ENCODE assay signal across 25 cellular contexts in the genomic region with DNA sequence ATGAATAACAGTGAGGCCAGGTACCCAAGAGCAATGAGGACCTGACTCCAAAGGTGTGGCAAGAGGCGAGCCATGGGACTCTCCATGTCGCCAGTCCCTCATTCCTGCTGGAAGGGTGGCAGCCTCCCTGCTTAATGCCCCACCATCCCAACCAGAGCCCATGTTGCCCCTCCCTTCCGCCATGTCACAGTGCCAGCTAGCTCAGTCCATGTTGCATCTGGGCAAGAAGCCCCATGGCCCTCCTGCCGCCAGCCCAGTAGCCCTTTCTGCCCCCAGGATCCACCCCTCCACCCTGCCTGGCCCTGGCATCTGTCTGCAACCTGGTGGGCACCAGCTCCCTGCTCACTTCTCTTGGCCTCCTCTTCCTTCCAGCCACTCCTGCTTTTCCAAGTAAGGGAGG.
"Had no signal": no experiment of that assay in that cellular context is flagged by ENCODE, and none has a peak within 500 bp of the region (broad histone marks: within the 10 kb centered on the region; RNA-seq: fewer than 3 reads in every experiment).

No MANE protein-coding gene starts in this region.

- H3K36me3 ChIP-seq: cardiac muscle cell, esophagus squamous epithelium, ovary, right lobe of liver, stomach, thyroid gland had no signal

- H3K27ac ChIP-seq: coronary artery, esophagus squamous epithelium, hepatocyte, ovary, right lobe of liver, stomach, thyroid gland had no signal

- H3K4me3 Mint-ChIP-seq: effector memory CD8-positive, alpha-beta T cell; memory B cell; natural killer cell had no signal

- H3K4me1 Mint-ChIP-seq: memory B cell had no signal

- H3K36me3 Mint-ChIP-seq: natural killer cell had no signal

- H3K9me3 ChIP-seq: esophagus squamous epithelium, ovary, psoas muscle, right lobe of liver, stomach, thyroid gland had no signal

- H3K27ac Mint-ChIP-seq: memory B cell, natural killer cell had no signal

- ATAC-seq: effector memory CD8-positive, alpha-beta T cell; natural killer cell; psoas muscle; right lobe of liver had no signal

- DNase-seq: effector memory CD8-positive, alpha-beta T cell; erythroblast; esophagus squamous epithelium; foreskin melanocyte; kidney; natural killer cell; nucleus accumbens; posterior cingulate gyrus; psoas muscle; right lobe of liver; small intestine; stimulated activated CD4-positive, alpha-beta T cell treated with anti-CD3 and anti-CD28 coated beads, Interleukin-12 subunit alpha, Interleukin-12 subunit beta, amount 100 ng/mL, for 4 hours; stimulated activated CD4-positive, alpha-beta T cell treated with anti-CD3 and anti-CD28 coated beads, Interleukin-1b, Interleukin-23, amount 100 ng/mL, for 48 hours; stimulated activated CD4-positive, alpha-beta T cell treated with anti-CD3 and anti-CD28 coated beads, Interleukin-4, amount 100 ng/mL, for 1 hour; stimulated activated CD8-positive, alpha-beta memory T cell treated with anti-CD3 and anti-CD28 coated beads, Interleukin-4, amount 100 ng/mL, for 48 hours; stimulated activated naive CD4-positive, alpha-beta T cell treated with Interleukin-2 at 50 U/mL for 16 hours; stomach; thyroid gland; trophoblast cell had no signal

- H3K9me3 Mint-ChIP-seq: natural killer cell had no signal

- H3K27me3 ChIP-seq: cardiac muscle cell, ovary, right lobe of liver, thyroid gland had no signal

- H3K4me3 ChIP-seq: cardiac muscle cell, coronary artery, esophagus squamous epithelium, hepatocyte, lung, ovary, psoas muscle, right lobe of liver, stomach, thyroid gland had no signal
